32 cellular contexts compared by ENCODE assay signal in the genomic region with DNA sequence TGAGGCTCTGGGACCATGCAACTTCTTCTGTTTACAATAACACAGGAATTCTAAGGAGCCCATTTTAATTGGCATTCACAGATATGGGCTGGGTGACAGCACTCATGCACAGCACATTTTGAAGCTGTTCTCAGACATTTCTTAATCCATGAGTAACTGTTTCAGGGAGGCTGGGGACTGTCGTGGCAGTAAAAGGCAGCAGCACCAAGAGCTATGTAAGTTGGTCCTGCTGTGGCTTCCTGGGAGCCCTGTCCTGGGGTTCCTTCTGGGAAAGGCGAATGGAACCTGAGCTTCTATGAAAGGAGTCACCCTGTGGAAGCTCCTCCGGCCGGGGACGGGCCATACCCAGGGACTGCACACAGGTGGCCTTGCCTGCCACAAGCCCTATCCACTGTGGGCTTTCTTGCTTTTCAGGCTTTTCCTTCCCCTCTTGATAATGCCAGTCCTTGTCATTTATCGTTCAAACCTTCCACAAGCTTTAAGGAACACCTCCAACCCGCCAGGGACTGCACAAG. TPM values are rescaled to one million over a fixed set of nuclear protein-coding genes. Genes with fewer than 3 reads are reported as not detected.
A peak's percentile ranks its signal among the peaks of the same experiment; 100 is the strongest.
DNase-seq lines count a peak whose midpoint lies in the region; ATAC-seq, FAIRE-seq and TF ChIP-seq lines count a peak whose summit lies in the region.
"Had no signal": no experiment of that assay in that cellular context is flagged by ENCODE, and none has a peak within 500 bp of the region (broad histone marks: within the 10 kb centered on the region; RNA-seq: fewer than 3 reads in every experiment).

No MANE protein-coding gene starts in this region.

- no peak for TF ChIP-seq EP300 in HepG2 (IDR thresholded peaks at IDR 0.05; ENCODE audit: low read depth in 2 of 2, low read length in 2 of 2)
- no peak for TF ChIP-seq EP300 in HepG2 (CRISPR knock-in tag; IDR thresholded peaks at IDR 0.05; ENCODE audit: borderline replicate concordance)

- H3K4me3 ChIP-seq in HepG2 (replicated peaks in 1 of 3; ENCODE audit: insufficient read depth in 1 of 3, low read depth in 2 of 3, low read length in 3 of 3) = no peak overlapping the region; a peak in 1 of 6 replicates
- no peak overlapping the region for H3K4me3 ChIP-seq in psoas muscle
- H3K4me3 ChIP-seq: adrenal gland; BLaER1 treated with 17β-estradiol and CSF1 and Interleukin-3, amounts not matched to agents 10 nM and 100 nM; body of pancreas; esophagus squamous epithelium; neural progenitor cell; skin epidermis had no signal

- no peak for FAIRE-seq in HepG2 (lab: Jason Lieb, UNC)
- FAIRE-seq: endometrium, GM12891, H54 had no signal

- peaks cover 3% of the 10 kb centered on the region; the same call in 1 of the 2 replicates for H4K20me1 ChIP-seq in HepG2 (ENCODE audit: insufficient read depth, low read length)
- H4K20me1 ChIP-seq: BLaER1 treated with 17β-estradiol and CSF1 and Interleukin-3, amounts not matched to agents 10 nM and 100 nM had no signal

- H3K27ac ChIP-seq in HepG2 (ENCODE audit: extremely low read length, insufficient read depth, low read length) = peak overlapping the region; percentile 31
- H3K27ac ChIP-seq in psoas muscle = peak overlapping the region; percentile 92
- H3K27ac ChIP-seq: adrenal gland; BLaER1 treated with 17β-estradiol and CSF1 and Interleukin-3, amounts not matched to agents 10 nM and 100 nM; esophagus squamous epithelium; foreskin keratinocyte; skin epidermis had no signal

- peak overlapping the region; percentile 51; the same call in 1 of the 2 replicates for H3K4me2 ChIP-seq in HepG2 (ENCODE audit: low read depth, low read length)
- H3K4me2 ChIP-seq: BLaER1 treated with 17β-estradiol and CSF1 and Interleukin-3, amounts not matched to agents 10 nM and 100 nM; neural progenitor cell had no signal

- no peaks in the 10 kb centered on the region for H3K27me3 ChIP-seq in HepG2 (ENCODE audit: control insufficient read depth in 1 of 2, insufficient read depth in 2 of 2, low read length in 2 of 2)
- no peaks in the 10 kb centered on the region for H3K27me3 ChIP-seq in psoas muscle (ENCODE audit: insufficient read depth in 3 of 3, low read length in 2 of 3)
- H3K27me3 ChIP-seq: adrenal gland; BLaER1 treated with 17β-estradiol and CSF1 and Interleukin-3, amounts not matched to agents 10 nM and 100 nM; body of pancreas; esophagus squamous epithelium; neural progenitor cell had no signal

- TF ChIP-seq CTCF in brain (conservative IDR thresholded peaks at IDR 0.05) = no peak
- TF ChIP-seq CTCF in HepG2 (CRISPR knock-in tag; IDR thresholded peaks at IDR 0.05) = no peak
- TF ChIP-seq CTCF in psoas muscle (IDR thresholded peaks at IDR 0.05) = no peak

- peaks cover 45% of the 10 kb centered on the region for H3K4me1 ChIP-seq in HepG2 (ENCODE audit: insufficient read depth, low read length)
- H3K4me1 ChIP-seq in psoas muscle = peaks cover 45% of the 10 kb centered on the region
- H3K4me1 ChIP-seq: adrenal gland, foreskin keratinocyte had no signal

- intact Hi-C loops in HepG2 (cut with micrococcal nuclease; ENCODE audit: unreplicated experiment) (loop anchor here (5.0 kb wide), 1 partner anchor 36 kb away; no protein-coding TSS in a partner anchor), psoas muscle (cut with DNase I) (loop anchor here in 1 of 2 donors (5.0 kb wide), 1 partner anchor 44 kb away; no protein-coding TSS in a partner anchor)

- H3K9ac ChIP-seq in HepG2 (ENCODE audit: insufficient read depth, low read depth, low read length) = no peak overlapping the region
- H3K9ac ChIP-seq: BLaER1 treated with 17β-estradiol and CSF1 and Interleukin-3, amounts not matched to agents 10 nM and 100 nM; neural progenitor cell had no signal

- no peaks in the 10 kb centered on the region for H3K9me3 ChIP-seq in HepG2 (ENCODE audit: low read length)
- no peaks in the 10 kb centered on the region for H3K9me3 ChIP-seq in psoas muscle
- H3K9me3 ChIP-seq: adrenal gland; BLaER1 treated with 17β-estradiol and CSF1 and Interleukin-3, amounts not matched to agents 10 nM and 100 nM; body of pancreas; esophagus squamous epithelium had no signal

- no TSS peak for BruUV-seq in HepG2 (replicated peaks; lab: Mats Ljungman, UMichigan)

- H3K9me3 Mint-ChIP-seq in brain = no peaks in the 10 kb centered on the region
- H3K9me3 Mint-ChIP-seq: activated naive CD4-positive, alpha-beta T cell treated with anti-CD3 and anti-CD28 coated beads, Interleukin-2, amount 10 ng/mL, durations not matched to agents 7 days and 5 days; activated T-helper 17 cell treated with anti-CD3 and anti-CD28 coated beads, Interleukin-2, amount 50 U/mL, for 72 hours; neural progenitor cell had no signal

- H3K4me1 Mint-ChIP-seq in brain = peaks cover 72% of the 10 kb centered on the region
- H3K4me1 Mint-ChIP-seq: activated CD4-positive, alpha-beta T cell treated with anti-CD3 and anti-CD28 coated beads for 36 hours; activated naive CD4-positive, alpha-beta T cell treated with anti-CD3 and anti-CD28 coated beads, Interleukin-2, amount 10 ng/mL, durations not matched to agents 7 days and 5 days; activated T-helper 17 cell treated with anti-CD3 and anti-CD28 coated beads, Interleukin-2, amount 50 U/mL, for 72 hours; T-helper 17 cell had no signal

- ATAC-seq in HepG2 (peak; percentile 70), psoas muscle (no peak), HG03521 (IDR thresholded peaks at IDR 0.05; ENCODE audit: unreplicated experiment) (no peak)
- ATAC-seq: activated CD4-positive, alpha-beta T cell treated with anti-CD3 and anti-CD28 coated beads for 36 hours; activated T-helper 17 cell treated with anti-CD3 and anti-CD28 coated beads, Interleukin-2, amount 50 U/mL, for 72 hours; body of pancreas; foreskin keratinocyte; PC-3; Right ventricle myocardium inferior; SK-N-SH treated with all-trans-retinoic acid at 6 μM for 48 hours; stimulated activated naive CD8-positive, alpha-beta T cell treated with anti-CD3 and anti-CD28 coated beads, Interleukin-15, Interleukin-2, amounts not matched to agents 100 U/mL and 50 U/mL, for 24 hours; T-helper 17 cell had no signal

- CTCF ChIA-PET in HepG2 (lab: Yijun Ruan, JAX; ENCODE audit: low intra/inter-chr PET ratio, low total read pairs) = no interaction called here

- H3K27ac Mint-ChIP-seq in brain = peak overlapping the region in 4 of 5 experiments; percentile 14 to 78 (median 53)
- H3K27ac Mint-ChIP-seq: activated CD4-positive, alpha-beta T cell treated with anti-CD3 and anti-CD28 coated beads for 36 hours; activated naive CD4-positive, alpha-beta T cell treated with anti-CD3 and anti-CD28 coated beads, Interleukin-2, amount 10 ng/mL, durations not matched to agents 7 days and 5 days; activated T-helper 17 cell treated with anti-CD3 and anti-CD28 coated beads, Interleukin-2, amount 50 U/mL, for 72 hours; neural progenitor cell; T-helper 17 cell had no signal

- POLR2A ChIA-PET in HepG2 (lab: Yijun Ruan, JAX) = no interaction called here

- H2AFZ ChIP-seq in HepG2 (ENCODE audit: low read length) = no peak overlapping the region
- H2AFZ ChIP-seq: neural progenitor cell had no signal

- no peak for TF ChIP-seq RAD21 in HepG2 (CRISPR knock-in tag; IDR thresholded peaks at IDR 0.05)

- H3K36me3 ChIP-seq in HepG2 (replicated peaks in 1 of 2; ENCODE audit: control insufficient read depth in 1 of 2, insufficient read depth in 2 of 2, low read length in 2 of 2) (no peaks in the 10 kb centered on the region), psoas muscle (ENCODE audit: insufficient read depth in 1 of 2, low read depth in 1 of 2) (no peaks in the 10 kb centered on the region)
- H3K36me3 ChIP-seq: adrenal gland; BLaER1 treated with 17β-estradiol and CSF1 and Interleukin-3, amounts not matched to agents 10 nM and 100 nM; esophagus squamous epithelium; neural progenitor cell had no signal

- H3K79me2 ChIP-seq in HepG2 (ENCODE audit: insufficient read depth, low read length) = peaks cover 26% of the 10 kb centered on the region

- TF ChIP-seq POLR2A in HepG2 (IDR thresholded peaks at IDR 0.05; ENCODE audit: insufficient read depth in 1 of 2, low read depth in 2 of 2, low read length in 2 of 2) = no peak

- no peak for DNase-seq in HepG2 (ENCODE audit: low spot score)
- DNase-seq in psoas muscle = no peak
- peak; percentile 38 for DNase-seq in ureter (ENCODE audit: low spot score)
- DNase-seq in mucosa of gallbladder (ENCODE audit: low spot score) = no peak
- no peak for DNase-seq in NCI-H82 treated with DMSO at 0.1 percent for 48 hours (lab: John Stamatoyannopoulos, UW; ENCODE audit: unreplicated experiment)
- DNase-seq: activated CD4-positive, alpha-beta T cell treated with anti-CD3 and anti-CD28 coated beads for 36 hours; activated naive CD4-positive, alpha-beta T cell treated with anti-CD3 and anti-CD28 coated beads, Interleukin-2, amount 10 ng/mL, durations not matched to agents 7 days and 5 days; adrenal gland; body of pancreas; cerebellar nuclear complex; DMS53; esophagus squamous epithelium; foreskin keratinocyte; mammary epithelial cell; MM.1S; NCI-H1105 treated with DMSO at 0.1 percent for 48 hours; NCI-H1930; NCI-H2171 treated with DMSO at 0.1 percent for 48 hours; PC-3; stimulated activated naive CD8-positive, alpha-beta T cell treated with anti-CD3 and anti-CD28 coated beads, Interleukin-15, Interleukin-2, amounts not matched to agents 100 U/mL and 50 U/mL, for 24 hours; T-helper 17 cell had no signal

- H3K4me3 Mint-ChIP-seq in brain = no peak overlapping the region
- H3K4me3 Mint-ChIP-seq: activated CD4-positive, alpha-beta T cell treated with anti-CD3 and anti-CD28 coated beads for 36 hours; activated naive CD4-positive, alpha-beta T cell treated with anti-CD3 and anti-CD28 coated beads, Interleukin-2, amount 10 ng/mL, durations not matched to agents 7 days and 5 days; activated T-helper 17 cell treated with anti-CD3 and anti-CD28 coated beads, Interleukin-2, amount 50 U/mL, for 72 hours; neural progenitor cell; T-helper 17 cell had no signal

- H3K36me3 Mint-ChIP-seq in brain = no peaks in the 10 kb centered on the region
- H3K36me3 Mint-ChIP-seq: activated naive CD4-positive, alpha-beta T cell treated with anti-CD3 and anti-CD28 coated beads, Interleukin-2, amount 10 ng/mL, durations not matched to agents 7 days and 5 days; neural progenitor cell had no signal

- WGBS in HepG2 (ENCODE audit: low lambda C conversion rate) = 34% methylated on average over 3 of the region's 7 CpGs
- 51 to 76% (median 62%) methylated on average over 7 of the region's 7 CpGs for WGBS in psoas muscle, 3 donors

- in situ Hi-C loops in HepG2 (cut with HindIII; ENCODE audit: extremely low pct_ligation_motif_present, low pct_unique_long_range_greater_than_20kb) = no loop called here

- H3K27me3 Mint-ChIP-seq in brain = peaks cover 6% of the 10 kb centered on the region
- H3K27me3 Mint-ChIP-seq: activated naive CD4-positive, alpha-beta T cell treated with anti-CD3 and anti-CD28 coated beads, Interleukin-2, amount 10 ng/mL, durations not matched to agents 7 days and 5 days had no signal

RNA-seq across cellular contexts. Expression of a gene that starts 40.5 kb away (rescaled TPM):
- polyA plus RNA-seq in brain (ENCODE audit: insufficient read depth, low read depth, low replicate concordance) (31.5 TPM), HepG2 (2011; rRNA removed) (4.9 and 8.4 TPM in 2 replicates), psoas muscle (100 to 1,000 TPM in 2 of 3 donors, 10 to 100 TPM in 1; 59.5 to 122 (median 115) TPM)
- total RNA-seq in HepG2 (2016; rRNA removed; fragmentation: Illumina TruSeq; extraction: Trizol) (3.8 and 4.4 TPM in 2 replicates), psoas muscle (100 to 1,000 TPM in 3 of 4 donors, 10 to 100 TPM in 1; 57.5 to 139 (median 117) TPM), ureter (1.3 TPM), mucosa of gallbladder (87.3 TPM)
- 1.7 and 3.4 TPM in 2 replicates for total RNA-seq in HepG2 (2016; cell fraction: cytosol; rRNA removed; fragmentation: Illumina TruSeq; extraction: Trizol; ENCODE audit: low read depth)
- total RNA-seq in HepG2 (2016; cell fraction: insoluble cytoplasmic fraction; rRNA removed; fragmentation: Illumina TruSeq; extraction: Trizol) = 2.9 and 3.7 TPM in 2 replicates
- 3.3 TPM in 2 replicates for total RNA-seq in HepG2 (2016; cell fraction: membrane; rRNA removed; fragmentation: Illumina TruSeq; extraction: Trizol)
- total RNA-seq in HepG2 (2016; cell fraction: nucleus; rRNA removed; fragmentation: Illumina TruSeq; extraction: Trizol) = 7.8 and 8.5 TPM in 2 replicates
- polyA plus RNA-seq in HepG2 (2011; cell fraction: cytosol; rRNA removed) = 3.8 and 4.6 TPM in 2 replicates
- polyA plus RNA-seq in HepG2 (2011; cell fraction: nucleus; rRNA removed) = 5.7 and 7.9 TPM in 2 replicates
- 13.2 and 13.3 TPM in 2 replicates for polyA plus RNA-seq in HepG2 (2012)
- 0.85 and 0.88 TPM in 2 replicates for polyA plus RNA-seq in HepG2 (2016; cell fraction: cytosol; fragmentation: Illumina TruSeq; extraction: Trizol; ENCODE audit: low read depth)
- 4.3 and 5.9 TPM in 2 replicates for polyA plus RNA-seq in HepG2 (2016; cell fraction: insoluble cytoplasmic fraction; fragmentation: Illumina TruSeq; extraction: Trizol; ENCODE audit: low read depth)
- 1.7 and 2.0 TPM in 2 replicates for polyA plus RNA-seq in HepG2 (2016; cell fraction: membrane; fragmentation: Illumina TruSeq; extraction: Trizol; ENCODE audit: low read depth)
- 7.6 and 8.4 TPM in 2 replicates for polyA plus RNA-seq in HepG2 (2016; cell fraction: nucleus; fragmentation: Illumina TruSeq; extraction: Trizol; ENCODE audit: insufficient read depth, low read depth)
- 15.4 and 59.2 TPM in 2 replicates for polyA minus RNA-seq in HepG2 (2011; rRNA and poly(A)+ RNA removed; ENCODE audit: low replicate concordance)
- 5.0 and 7.4 TPM in 2 replicates for polyA minus RNA-seq in HepG2 (2011; cell fraction: cytosol; rRNA and poly(A)+ RNA removed)
- polyA minus RNA-seq in HepG2 (2011; cell fraction: nucleus; rRNA and poly(A)+ RNA removed) = 17.9 and 22.8 TPM in 2 replicates
- total RNA-seq: activated CD4-positive, alpha-beta T cell treated with anti-CD3 and anti-CD28 coated beads for 36 hours; activated T-helper 17 cell treated with anti-CD3 and anti-CD28 coated beads, Interleukin-2, amount 50 U/mL, for 72 hours; T-helper 17 cell had no signal
